ENCODE assay signal across 1 cellular context in genomic region chr19:42422092-42422575, GRCh38.
TF ChIP-seq lines count a peak whose summit lies in the region.

No MANE protein-coding gene starts in this region.

TF ChIP-seq in SK-N-SH, 30 proteins besides CTCF, POLR2A, EP300 and RAD21 (continued from another document):
- TF ChIP-seq MEF2A (IDR thresholded peaks at IDR 0.05; ENCODE audit: borderline replicate concordance, low read depth), result no peak
TF ChIP-seq in SK-N-SH: peak in this region for 0.
